In the genomic region with DNA sequence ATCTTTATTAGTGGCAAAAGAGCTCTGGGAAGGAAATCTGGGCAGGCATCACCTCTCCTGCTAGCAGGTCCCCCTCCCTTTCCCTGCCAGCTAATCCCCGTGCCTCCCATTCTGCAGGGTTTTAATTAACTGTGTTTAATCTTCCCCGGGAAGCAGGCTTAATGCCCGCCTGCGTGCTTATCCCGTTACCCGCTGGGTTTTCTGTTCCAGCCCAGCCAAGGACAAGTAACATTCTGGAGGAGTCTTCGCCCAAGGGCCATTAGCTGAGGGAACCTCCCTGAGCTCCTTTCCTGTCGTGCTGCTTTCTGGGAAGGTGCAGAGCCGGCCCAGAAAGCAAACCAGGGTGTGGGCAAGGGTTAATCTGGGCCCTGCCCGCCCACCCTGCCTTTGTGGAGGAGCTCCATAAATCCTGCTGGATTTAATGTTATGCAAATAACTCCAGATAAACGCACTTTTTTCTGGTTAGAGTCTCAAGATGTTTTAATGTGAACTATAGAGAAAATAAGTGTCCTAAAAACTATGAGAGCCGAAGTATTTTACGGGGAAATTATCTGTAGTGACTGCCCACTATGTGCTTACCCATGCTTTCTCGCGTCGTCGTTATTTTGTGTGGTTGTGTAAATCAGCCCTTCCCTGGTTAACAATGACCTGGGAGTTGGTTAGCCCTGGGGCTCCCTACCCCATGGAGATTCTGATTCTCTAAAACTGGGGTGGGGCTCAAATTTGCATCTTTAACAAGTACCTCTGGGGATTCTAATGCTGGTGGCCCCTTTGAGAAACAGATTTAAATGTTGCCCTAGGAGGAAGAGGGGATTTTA, we compare ENCODE assay signal across 19 cellular contexts. TPM values are rescaled to one million over a fixed set of nuclear protein-coding genes. Genes with fewer than 3 reads are reported as not detected.
DNase-seq lines count a peak whose midpoint lies in the region; ATAC-seq, FAIRE-seq and TF ChIP-seq lines count a peak whose summit lies in the region.
"Had no signal": no experiment of that assay in that cellular context is flagged by ENCODE, and none has a peak within 500 bp of the region (broad histone marks: within the 10 kb centered on the region; RNA-seq: fewer than 3 reads in every experiment).

No MANE protein-coding gene starts in this region.

- peaks cover 94% of the 10 kb centered on the region for H3K4me1 Mint-ChIP-seq in nephron progenitor cell

- H3K4me2 ChIP-seq in H1 (ENCODE audit: insufficient read depth in 1 of 2, low read depth in 2 of 2, low read length in 2 of 2) = peak overlapping the region; percentile 73 to 93

- no peaks in the 10 kb centered on the region for H3K36me3 Mint-ChIP-seq in nephron progenitor cell (ENCODE audit: low read depth)

- H2BK20ac ChIP-seq in H1 (ENCODE audit: low read length) = no peak overlapping the region

- no peak overlapping the region for H4K5ac ChIP-seq in H1 (ENCODE audit: insufficient read length, low read depth, low read length)

- no peak overlapping the region for H3K56ac ChIP-seq in H1 (replicated peaks; ENCODE audit: insufficient read length, low read depth, low read length)

- TF ChIP-seq RAD21 in H1 (IDR thresholded peaks at IDR 0.05 in 1 of 2, conservative IDR thresholded peaks at IDR 0.05 in 1 of 2; ENCODE audit: low read depth in 2 of 2, low read length in 2 of 2) = no peak

- H3K4me1 ChIP-seq in H1 (replicated peaks in 1 of 4; ENCODE audit: control insufficient read depth in 3 of 4, insufficient read depth in 4 of 4, low read length in 3 of 4) (peaks cover 49 to 68% (median 64%) of the 10 kb centered on the region in 4 experiments), mucosa of descending colon (ENCODE audit: low read depth) (no peaks in the 10 kb centered on the region)

- DNase-seq in G401 (ENCODE audit: low spot score) (peak; percentile 65), NCI-H524 (lab: John Stamatoyannopoulos, UW) (peak; percentile 84 to 89), H1 (ENCODE audit: low read depth in 1 of 2, low spot score in 2 of 2) (peak; percentile 70 to 74), nephron progenitor cell (peak; percentile 24), mucosa of descending colon (no peak), SKM-1 treated with dmso at 0.1 percent for 144 hours (lab: John Stamatoyannopoulos, UW; ENCODE audit: unreplicated experiment) (no peak), GOT3 (lab: John Stamatoyannopoulos, UW) (no peak)
- DNase-seq in stimulated activated CD4-positive, alpha-beta T cell treated with anti-CD3 and anti-CD28 coated beads, Interleukin-1b, Interleukin-23, amount 100 ng/mL, for 48 hours = no peak
- DNase-seq: activated CD4-positive, CD25-positive, alpha-beta regulatory T cell treated with anti-CD3 and anti-CD28 coated beads, Interleukin-2, amount 50 U/mL, for 72 hours; activated effector memory CD4-positive, alpha-beta T cell treated with anti-CD3 and anti-CD28 coated beads, Interleukin-2, amount 50 U/mL, for 16 hours; Right ventricle myocardium superior; stimulated activated CD4-positive, alpha-beta T cell treated with anti-CD3 and anti-CD28 coated beads, Interleukin-4, amount 100 ng/mL, for 4 hours; T-helper 17 cell had no signal

- ATAC-seq in mucosa of descending colon = no peak
- ATAC-seq: T-helper 17 cell had no signal

- H3K27me3 Mint-ChIP-seq in nephron progenitor cell (ENCODE audit: low read depth, poor library complexity) = no peaks in the 10 kb centered on the region

- CTCF ChIA-PET in H1 (lab: Charles Lee; ENCODE audit: partially characterized antibody) = interaction anchor here (0.9 to 5.5 kb wide), 12 partner anchors 8 to 60 kb away, joined by 3 to 34 read pairs (median 7); no protein-coding TSS in a partner anchor

- no peak overlapping the region for H2BK120ac ChIP-seq in H1 (replicated peaks; ENCODE audit: low read depth, low read length)

- H3K27ac ChIP-seq in H1 (ENCODE audit: low read depth, low read length) = peak overlapping the region; percentile 53; the same call in 1 of the 2 replicates
- H3K27ac ChIP-seq: suprapubic skin had no signal

- peak overlapping the region in 2 of 4 experiments; percentile 21 to 33; a peak in 4 of 7 replicates for H3K9ac ChIP-seq in H1 (replicated peaks in 1 of 4; ENCODE audit: extremely low read depth in 1 of 4, low read depth in 3 of 4, low read length in 3 of 4)

- peaks cover 0 to 3% (median 0%) of the 10 kb centered on the region in 4 experiments; a peak in 1 of 8 replicates for H3K36me3 ChIP-seq in H1 (ENCODE audit: control insufficient read depth in 2 of 4, insufficient read depth in 4 of 4, low read length in 3 of 4)
- no peaks in the 10 kb centered on the region for H3K36me3 ChIP-seq in mucosa of descending colon (ENCODE audit: low read depth)
- H3K36me3 ChIP-seq: suprapubic skin had no signal

- POLR2A ChIA-PET in H1 (lab: Charles Lee; ENCODE audit: partially characterized antibody) = interaction anchor here (0.5 to 17.0 kb wide), 19 partner anchors 8 to 311 kb away, joined by 3 to 303 read pairs (median 7); a partner anchor contains a TSS

- no peak overlapping the region for H3K14ac ChIP-seq in H1 (ENCODE audit: insufficient read length)

- peak overlapping the region; percentile 91; the same call in 1 of the 2 replicates for H3K18ac ChIP-seq in H1 (ENCODE audit: extremely low read depth, low read length)

- H4K91ac ChIP-seq in H1 (replicated peaks; ENCODE audit: insufficient read length, low read length) = no peak overlapping the region

- no peak overlapping the region for H2AK5ac ChIP-seq in H1 (ENCODE audit: low read depth, low read length)

- H3K9me3 ChIP-seq in H1 (ENCODE audit: insufficient read depth in 2 of 2, low read depth in 1 of 2, low read length in 1 of 2) (no peaks in the 10 kb centered on the region), mucosa of descending colon (no peaks in the 10 kb centered on the region)
- H3K9me3 ChIP-seq: suprapubic skin had no signal

- H3K27me3 ChIP-seq in H1 (replicated peaks in 1 of 4; ENCODE audit: control insufficient read depth in 3 of 4, extremely low read depth in 1 of 4, insufficient read depth in 3 of 4, low read length in 3 of 4) = no peaks in the 10 kb centered on the region

- no peak; a peak in 1 of 3 replicates for TF ChIP-seq EP300 in H1 (IDR thresholded peaks at IDR 0.05; ENCODE audit: borderline replicate concordance in 1 of 2, low read depth in 2 of 2, low read length in 2 of 2)

- no peak for TF ChIP-seq CTCF in H1 (IDR thresholded peaks at IDR 0.05; ENCODE audit: control extremely low read depth in 1 of 3, insufficient read depth in 1 of 3, low read depth in 1 of 3, low read length in 3 of 3)
- no peak for TF ChIP-seq CTCF in nephron progenitor cell (IDR thresholded peaks at IDR 0.05)
- no peak for TF ChIP-seq CTCF in mucosa of descending colon (IDR thresholded peaks at IDR 0.05)

- H4K8ac ChIP-seq in H1 (ENCODE audit: extremely low read depth, insufficient read depth, low read length) = no peak overlapping the region

- H3K9me3 Mint-ChIP-seq in nephron progenitor cell = no peaks in the 10 kb centered on the region

- peaks cover 2% of the 10 kb centered on the region for H3K79me1 ChIP-seq in H1 (ENCODE audit: low read depth, low read length)

- intact Hi-C loops in mucosa of descending colon (cut with DNase I, micrococcal nuclease) = no loop called here

- no peak overlapping the region for H3K4ac ChIP-seq in H1 (replicated peaks; ENCODE audit: insufficient read length, low read depth, low read length)

- peaks cover 72 to 98% of the 10 kb centered on the region in 2 experiments for H3K79me2 ChIP-seq in H1 (ENCODE audit: control insufficient read depth in 1 of 2, insufficient read depth in 2 of 2, low read length in 2 of 2)

- no peak overlapping the region for H2AFZ ChIP-seq in H1 (ENCODE audit: low read length)

- peaks cover 29 to 34% of the 10 kb centered on the region in 2 experiments for H4K20me1 ChIP-seq in H1 (replicated peaks in 1 of 2; ENCODE audit: control insufficient read depth in 1 of 2, insufficient read depth in 2 of 2, low read length in 2 of 2)

- FAIRE-seq in H1 (lab: Jason Lieb, UNC) = peak; percentile 91
- FAIRE-seq: frontal cortex, H54, keratinocyte had no signal

- H3K4me3 ChIP-seq in H1 (ENCODE audit: extremely low read depth in 1 of 4, insufficient read depth in 2 of 4, low read depth in 3 of 4, low read length in 4 of 4) = peak overlapping the region; percentile 12 to 57 (median 30); a peak in 7 of 8 replicates
- no peak overlapping the region for H3K4me3 ChIP-seq in mucosa of descending colon
- H3K4me3 ChIP-seq: suprapubic skin had no signal

- 1% methylated on average over 17 of the region's 17 CpGs; no CpG with 5 or more reads in 1 of the 2 experiments for WGBS in H1 (ENCODE audit: extremely low coverage in 1 of 2, insufficient coverage in 1 of 2, insufficient read length in 1 of 2, insufficient replicate concordance in 2 of 2, low coverage in 1 of 2, low lambda C conversion rate in 2 of 2, missing lambda C conversion rate in 1 of 2), 2 experiments

- no peak overlapping the region; the same call in 1 of the 2 replicates for H2BK15ac ChIP-seq in H1 (ENCODE audit: low read length)

- peak overlapping the region; percentile 84 for H2BK5ac ChIP-seq in H1 (ENCODE audit: low read depth, low read length)

- 0 out of 2 replicates have a peak overlapping the region, but pooled peaks have one; percentile 5 for H2BK12ac ChIP-seq in H1 (ENCODE audit: low read depth, low read length)

- in situ Hi-C loops in G401 (cut with HindIII; ENCODE audit: low sequenced_read_pairs) = no loop called here

- no peak overlapping the region for H3K23ac ChIP-seq in H1 (ENCODE audit: insufficient read length)

- TF ChIP-seq POLR2A in H1 (IDR thresholded peaks at IDR 0.05; ENCODE audit: control extremely low read depth in 1 of 2, low read depth in 2 of 2, low read length in 2 of 2) = no peak; a peak in 1 of 3 replicates

- peak overlapping the region; percentile 98 for H3K27ac Mint-ChIP-seq in nephron progenitor cell
- H3K27ac Mint-ChIP-seq: T-helper 17 cell had no signal

- H3K23me2 ChIP-seq in H1 (ENCODE audit: low read depth, low read length) = peaks cover 2% of the 10 kb centered on the region; the same call in 1 of the 2 replicates

- H3K4me3 Mint-ChIP-seq in nephron progenitor cell = peak overlapping the region; percentile 71
- H3K4me3 Mint-ChIP-seq: T-helper 17 cell had no signal

TF ChIP-seq in H1, 55 proteins besides CTCF, POLR2A, EP300 and RAD21 (continues in another document):
- no peak for TF ChIP-seq SIN3A (conservative IDR thresholded peaks at IDR 0.05 in 1 of 2, IDR thresholded peaks at IDR 0.05 in 1 of 2; ENCODE audit: low read depth in 1 of 2, low read length in 2 of 2)
- TF ChIP-seq RXRA (IDR thresholded peaks at IDR 0.05; ENCODE audit: insufficient read depth, low read depth, low read length) = 0 out of 2 replicates have a peak, but pooled peaks have one; percentile 35

RNA-seq across cellular contexts. Expression of a gene that starts 25.9 kb away (rescaled TPM):
- 24.6 and 28.0 TPM in 2 replicates for total RNA-seq in G401 (2014; rRNA removed; shearing (Covaris generic))
- 293 and 296 TPM in 2 replicates for total RNA-seq in H1 (2021; fragmentation: NEBNext Ultra II Directional; extraction: Animal tissue kit (Norgen Biotek cat#: 25700))
- 53.7 and 69.5 TPM in 2 replicates for polyA plus RNA-seq in H1 (2011; rRNA removed)
- 68.9 TPM for polyA plus RNA-seq in H1 (2011; cell fraction: cytosol; rRNA removed)
- polyA plus RNA-seq in H1 (2011; cell fraction: nucleus; rRNA removed) = 102 TPM
- 85.2 to 149 TPM (median 103 TPM) in 4 replicates for polyA plus RNA-seq in H1 (2012, experiment 1 of 2)
- 12.6 TPM for polyA plus RNA-seq in H1 (2012, experiment 2 of 2)
- 97.8 TPM for polyA plus RNA-seq in H1 (2013, experiment 1 of 2)
- polyA plus RNA-seq in H1 (2013, experiment 2 of 2) = 89.4 TPM
- polyA minus RNA-seq in H1 (2011; rRNA and poly(A)+ RNA removed) = 269 and 275 TPM in 2 replicates
- polyA minus RNA-seq in H1 (2011; cell fraction: cytosol; rRNA and poly(A)+ RNA removed) = 280 TPM
- 319 TPM for polyA minus RNA-seq in H1 (2011; cell fraction: nucleus; rRNA and poly(A)+ RNA removed)
- not detected for total RNA-seq in mucosa of descending colon
- total RNA-seq: mesenteric fat pad, osteocyte, Right ventricle myocardium superior, suprapubic skin had no signal
- polyA plus RNA-seq: keratinocyte had no signal

Comparison
In these comparisons a context has a peak if more than half of its experiments do, and no peak if none do; other contexts are left out.
1. DNase-seq: peak in G401 (single experiment), NCI-H524 (2 of 2), H1 (2 of 2) and nephron progenitor cell (single experiment); none in mucosa of descending colon (0 of 3), SKM-1 treated with dmso at 0.1 percent for 144 hours (single experiment), GOT3 (single experiment) and stimulated activated CD4-positive, alpha-beta T cell treated with anti-CD3 and anti-CD28 coated beads, Interleukin-1b, Interleukin-23, amount 100 ng/mL, for 48 hours (single experiment).
2. RNA of a gene that starts 25.9 kb away (total RNA-seq): 293 to 296 TPM in H1 and 24.6 to 28.0 TPM in G401; not detected in mucosa of descending colon; every median in the first group is over 10 times any median in the second.